In genomic region chr19:4583961-4584669, GRCh38 we compare ENCODE assay signal across 1 cellular context.
TF ChIP-seq lines count a peak whose summit lies in the region.

No MANE protein-coding gene starts in this region.

TF ChIP-seq in K562, 482 proteins besides CTCF, POLR2A, EP300 and RAD21 (continued from another document):
- 0 out of 2 replicates have a peak, but pooled peaks have one; percentile 65 for TF ChIP-seq KDM2B (CRISPR knock-in tag; IDR thresholded peaks at IDR 0.05)
- peak; percentile 81 for TF ChIP-seq HDAC2 (IDR thresholded peaks at IDR 0.05)
- no peak for TF ChIP-seq RFX5 (IDR thresholded peaks at IDR 0.05; ENCODE audit: low read depth, low read length)
- TF ChIP-seq ATF3 (IDR thresholded peaks at IDR 0.05), result no peak
- TF ChIP-seq ATF3 (CRISPR knock-in tag; conservative IDR thresholded peaks at IDR 0.05), result no peak
- TF ChIP-seq ZFX (CRISPR knock-in tag; IDR thresholded peaks at IDR 0.05), result peak; percentile 46
- TF ChIP-seq ZFPM2 (CRISPR knock-in tag; IDR thresholded peaks at IDR 0.05), result no peak
- peak; percentile 53 for TF ChIP-seq U2AF1 (optimal IDR thresholded peaks at IDR 0.05; ENCODE audit: low read depth, low read length)
- no peak for TF ChIP-seq MCM5 (IDR thresholded peaks at IDR 0.05; ENCODE audit: low read depth)
- TF ChIP-seq DEAF1 (CRISPR knock-in tag; IDR thresholded peaks at IDR 0.05), result no peak
- no peak for TF ChIP-seq BRF2 (IDR thresholded peaks at IDR 0.05; ENCODE audit: borderline replicate concordance, insufficient read depth, insufficient read length)
- no peak for TF ChIP-seq RNF219 (CRISPR knock-in tag; IDR thresholded peaks at IDR 0.05)
- TF ChIP-seq NEUROD1 (IDR thresholded peaks at IDR 0.05; ENCODE audit: borderline replicate concordance, low read depth, low read length, partially characterized antibody), result peak; percentile 91
- no peak for TF ChIP-seq CHD2 (IDR thresholded peaks at IDR 0.05; ENCODE audit: low read depth, low read length)
- peak; percentile 58 for TF ChIP-seq POLR2G (IDR thresholded peaks at IDR 0.05; ENCODE audit: low read depth, low read length)
- TF ChIP-seq ELK3 (CRISPR knock-in tag; IDR thresholded peaks at IDR 0.05), result no peak
- peak; percentile 55; the same call in 1 of the 2 replicates for TF ChIP-seq ADNP (tag; IDR thresholded peaks at IDR 0.05)
- TF ChIP-seq FOXO4 (CRISPR knock-in tag; IDR thresholded peaks at IDR 0.05), result no peak
- TF ChIP-seq MTA3 (IDR thresholded peaks at IDR 0.05; ENCODE audit: borderline replicate concordance), result peak; percentile 32; the same call in 1 of the 2 replicates
- peak; percentile 66 to 90 for TF ChIP-seq KDM1A (IDR thresholded peaks at IDR 0.05)
- TF ChIP-seq RBFOX2 (IDR thresholded peaks at IDR 0.05; ENCODE audit: low read depth, low read length), result 0 out of 2 replicates have a peak, but pooled peaks have one; percentile 22
- TF ChIP-seq EGR1 (conservative IDR thresholded peaks at IDR 0.05), result 0 out of 2 replicates have a peak, but pooled peaks have one; percentile 9
- TF ChIP-seq KLF13 (tag; IDR thresholded peaks at IDR 0.05; ENCODE audit: borderline replicate concordance, low read depth), result no peak
- no peak for TF ChIP-seq ZEB2 (IDR thresholded peaks at IDR 0.05)
- TF ChIP-seq KHSRP (IDR thresholded peaks at IDR 0.05), result no peak
- 0 out of 2 replicates have a peak, but pooled peaks have one; percentile 32 for TF ChIP-seq XRCC5 (IDR thresholded peaks at IDR 0.05; ENCODE audit: low read depth, low read length)
- 0 out of 2 replicates have a peak, but pooled peaks have one; percentile 20 for TF ChIP-seq SMARCA5 (IDR thresholded peaks at IDR 0.05)
- no peak for TF ChIP-seq BRF1 (IDR thresholded peaks at IDR 0.05; ENCODE audit: borderline replicate concordance, extremely low read depth, insufficient read length)
- TF ChIP-seq CBX1 (IDR thresholded peaks at IDR 0.05; ENCODE audit: low read depth), result peak; percentile 83
- no peak for TF ChIP-seq MTA2 (IDR thresholded peaks at IDR 0.05; ENCODE audit: low read depth)
- peak; percentile 97 for TF ChIP-seq BCOR (IDR thresholded peaks at IDR 0.05)
- no peak for TF ChIP-seq LARP7 (IDR thresholded peaks at IDR 0.05)
- TF ChIP-seq RBM25 (IDR thresholded peaks at IDR 0.05; ENCODE audit: low read depth, low read length, severe bottlenecking), result peak; percentile 79
- TF ChIP-seq RB1 (IDR thresholded peaks at IDR 0.05; ENCODE audit: low read depth), result peak; percentile 69
- TF ChIP-seq HMGN3 (IDR thresholded peaks at IDR 0.05; ENCODE audit: borderline replicate concordance, extremely low read depth, insufficient read length, low read depth, low read length), result peak; percentile 39
- no peak for TF ChIP-seq NELFE (IDR thresholded peaks at IDR 0.05; ENCODE audit: insufficient read depth, insufficient read length)
- TF ChIP-seq ZNF445 (CRISPR knock-in tag; IDR thresholded peaks at IDR 0.05; ENCODE audit: low read depth), result no peak
- TF ChIP-seq NR0B1 (IDR thresholded peaks at IDR 0.05; ENCODE audit: partially characterized antibody), result no peak
- peak; percentile 50 for TF ChIP-seq CTCFL (IDR thresholded peaks at IDR 0.05; ENCODE audit: borderline replicate concordance, insufficient read depth, low read depth, low read length, poor library complexity, severe bottlenecking)
- peak; percentile 23; the same call in 1 of the 2 replicates for TF ChIP-seq PHF8 (IDR thresholded peaks at IDR 0.05; ENCODE audit: borderline replicate concordance, low read length)
